8 cellular contexts compared by ENCODE assay signal in the genomic region with DNA sequence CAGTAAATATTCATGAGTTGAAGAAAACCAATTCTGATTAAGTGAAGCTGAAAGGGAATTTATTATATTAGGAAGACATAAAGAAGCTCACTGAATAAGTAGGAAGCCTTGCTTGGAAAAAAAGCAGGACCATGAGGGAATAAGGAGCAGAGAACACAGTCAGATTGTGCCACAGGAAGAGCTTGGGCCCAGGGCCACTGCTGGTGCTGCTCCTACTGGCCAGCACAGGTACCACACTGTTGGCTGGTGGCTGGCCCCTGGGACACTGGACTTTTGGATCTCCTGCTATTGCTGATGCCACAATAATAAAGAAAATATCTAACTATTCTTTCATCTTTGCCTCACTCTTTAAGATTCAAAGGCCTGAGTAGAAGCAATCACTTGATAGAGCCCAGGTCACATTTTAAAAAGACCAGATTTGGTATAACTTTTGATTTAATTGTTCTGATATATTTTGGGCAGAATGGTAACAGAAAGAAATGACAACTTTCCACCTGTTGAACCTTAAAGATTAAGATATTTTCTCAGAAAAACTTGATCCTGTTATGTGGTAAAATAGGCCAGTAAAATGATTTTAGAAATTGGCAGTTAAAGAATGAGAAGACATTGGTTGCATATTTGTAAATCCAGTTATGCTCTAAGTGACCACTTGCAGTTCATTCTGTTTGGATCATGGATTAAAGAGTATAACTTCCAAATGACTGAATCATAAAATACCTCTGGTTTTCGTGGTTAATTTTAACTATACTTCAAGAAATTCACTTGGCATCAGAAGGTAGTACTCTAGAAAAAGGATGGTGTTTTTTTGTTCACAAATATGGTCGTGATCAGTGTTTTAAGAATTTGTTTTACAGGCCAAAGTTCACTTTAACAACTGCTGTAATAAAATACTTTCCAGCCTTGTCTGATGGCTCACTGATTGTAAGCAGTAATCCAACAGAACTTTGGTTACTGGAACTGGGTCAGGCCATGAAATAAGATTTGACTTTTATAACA.
DNase-seq lines count a peak whose midpoint lies in the region; ATAC-seq and TF ChIP-seq lines count a peak whose summit lies in the region.

No MANE protein-coding gene starts in this region.

- peaks cover 16% of the 10 kb centered on the region for H3K36me3 ChIP-seq in DOHH2 (ENCODE audit: control insufficient read depth, low read length)
- no peaks in the 10 kb centered on the region for H3K36me3 ChIP-seq in HCT116 (ENCODE audit: control insufficient read depth in 1 of 2, insufficient read depth in 2 of 2, low read length in 2 of 2)
- H3K36me3 ChIP-seq in Peyer's patch = peaks cover 0 to 7% (median 0%) of the 10 kb centered on the region in 3 donors
- no peaks in the 10 kb centered on the region for H3K36me3 ChIP-seq in cardiac muscle cell

- no peak overlapping the region for H3K4me2 ChIP-seq in DOHH2 (ENCODE audit: low read length)
- H3K4me2 ChIP-seq in HCT116 (ENCODE audit: low read length) = no peak overlapping the region

- H4K20me1 ChIP-seq in DOHH2 (ENCODE audit: control insufficient read depth, insufficient read depth, low read depth, low read length) = no peaks in the 10 kb centered on the region
- no peaks in the 10 kb centered on the region for H4K20me1 ChIP-seq in HCT116 (ENCODE audit: insufficient read depth)

- no peaks in the 10 kb centered on the region for H3K79me2 ChIP-seq in DOHH2 (ENCODE audit: control insufficient read depth, low read length)
- no peaks in the 10 kb centered on the region for H3K79me2 ChIP-seq in HCT116 (ENCODE audit: insufficient read depth, low read length)

- no peak overlapping the region for H3K27ac ChIP-seq in DOHH2 (ENCODE audit: low read depth, low read length)
- H3K27ac ChIP-seq in HCT116 (ENCODE audit: low read depth, low read length) = no peak overlapping the region
- H3K27ac ChIP-seq in Peyer's patch = peak overlapping the region in 2 of 4 donors; percentile 29 to 51
- peak overlapping the region; percentile 27 for H3K27ac ChIP-seq in cardiac muscle cell

- POLR2A ChIA-PET in HCT116 (lab: Charles Lee) = no interaction called here

- TF ChIP-seq CTCF in DOHH2 (IDR thresholded peaks at IDR 0.05; ENCODE audit: low read depth, low read length, poor library complexity, severe bottlenecking) (peak; percentile 39), HCT116 (IDR thresholded peaks at IDR 0.05 in 2 of 3, conservative IDR thresholded peaks at IDR 0.05 in 1 of 3; ENCODE audit: borderline replicate concordance in 1 of 3, insufficient read depth in 1 of 3, low read depth in 2 of 3, low read length in 2 of 3) (peak in 2 of 3 experiments; percentile 73 to 82; a peak in 4 of 6 replicates), Peyer's patch (IDR thresholded peaks at IDR 0.05) (peak in 4 of 6 experiments; percentile 39 to 62 (median 60)), cardiac muscle cell (IDR thresholded peaks at IDR 0.05; ENCODE audit: low read depth, low read length) (peak; percentile 54)

- no peak for TF ChIP-seq POLR2A in HCT116 (IDR thresholded peaks at IDR 0.05; ENCODE audit: borderline replicate concordance, extremely low read depth, insufficient read depth, insufficient read length)
- no peak for TF ChIP-seq POLR2A in Peyer's patch (IDR thresholded peaks at IDR 0.05)

- CTCF ChIA-PET in HCT116 (lab: Charles Lee) = interaction anchor here (0.6 to 1.4 kb wide), 3 partner anchors 9 to 197 kb away, joined by 3 read pairs; no protein-coding TSS in a partner anchor

- RAD21 ChIA-PET in HCT116 (lab: Charles Lee; ENCODE audit: low non-redundant PET in 1 of 2, low total read pairs in 2 of 2, uncharacterized antibody in 2 of 2, unreplicated experiment in 2 of 2) = no interaction called here

- H3K9me3 ChIP-seq in DOHH2 (ENCODE audit: control insufficient read depth, insufficient read depth, low read length) = no peaks in the 10 kb centered on the region
- H3K9me3 ChIP-seq in HCT116 (ENCODE audit: control insufficient read depth in 1 of 2, insufficient read depth in 1 of 2, low read depth in 1 of 2, low read length in 2 of 2) = no peaks in the 10 kb centered on the region
- no peaks in the 10 kb centered on the region for H3K9me3 ChIP-seq in Peyer's patch
- H3K9me3 ChIP-seq in cardiac muscle cell (ENCODE audit: low read depth) = no peaks in the 10 kb centered on the region

- H3K4me3 ChIP-seq in DOHH2 (ENCODE audit: low read length) (no peak overlapping the region), HCT116 (replicated peaks in 1 of 2; ENCODE audit: low read depth in 1 of 2, low read length in 2 of 2) (no peak overlapping the region), Peyer's patch (no peak overlapping the region), cardiac muscle cell (no peak overlapping the region)

- peak; percentile 99 for ATAC-seq in HCT116

- H3K9me2 ChIP-seq in DOHH2 (replicated peaks; ENCODE audit: control insufficient read depth, low read length) (no peaks in the 10 kb centered on the region), HCT116 (ENCODE audit: insufficient read depth) (no peaks in the 10 kb centered on the region)

- DNase-seq in HCT116 (ENCODE audit: low read depth, low spot score) = no peak
- peak in 2 of 3 donors; percentile 58 to 67 for DNase-seq in Peyer's patch
- peak; percentile 14 to 74 for DNase-seq in cardiac muscle cell (ENCODE audit: low read depth in 1 of 2, low spot score in 1 of 2)
- peak; percentile 74 for DNase-seq in stromal cell of bone marrow (ENCODE audit: low read depth)
- DNase-seq in hypothalamus (lab: John Stamatoyannopoulos, UW) = no peak
- no peak for DNase-seq in NCI-H1436 treated with DMSO at 0.1 percent for 48 hours (lab: John Stamatoyannopoulos, UW)
- no peak for DNase-seq in activated T-cell treated with anti-CD3 and anti-CD28 coated beads, Interleukin-2, amount 50 U/mL, for 1 hour

- H3K27me3 ChIP-seq in DOHH2 (ENCODE audit: control insufficient read depth, low read length) = no peaks in the 10 kb centered on the region
- H3K27me3 ChIP-seq in HCT116 (ENCODE audit: insufficient read depth, low read length) = no peaks in the 10 kb centered on the region
- H3K27me3 ChIP-seq in Peyer's patch = no peaks in the 10 kb centered on the region
- H3K27me3 ChIP-seq in cardiac muscle cell = no peaks in the 10 kb centered on the region

- peaks cover 43% of the 10 kb centered on the region for H3K4me1 ChIP-seq in DOHH2 (ENCODE audit: control insufficient read depth, low read length)
- peaks cover 0 to 7% of the 10 kb centered on the region in 2 experiments; a peak in 1 of 4 replicates for H3K4me1 ChIP-seq in HCT116 (ENCODE audit: control insufficient read depth in 1 of 2, insufficient read depth in 2 of 2, low read length in 2 of 2)
- H3K4me1 ChIP-seq in Peyer's patch = peaks cover 0 to 15% (median 2%) of the 10 kb centered on the region in 4 donors
- peaks cover 12% of the 10 kb centered on the region for H3K4me1 ChIP-seq in cardiac muscle cell (ENCODE audit: low read depth)

- no TSS peak for BruUV-seq in HCT116 (replicated peaks; lab: Mats Ljungman, UMichigan)

- intact Hi-C loops in HCT116 (cut with micrococcal nuclease) = no loop called here

- no peak overlapping the region for H2AFZ ChIP-seq in HCT116 (ENCODE audit: low read depth, low read length, poor library complexity, severe bottlenecking)

- peak; percentile 26 for TF ChIP-seq RAD21 in HCT116 (IDR thresholded peaks at IDR 0.05; ENCODE audit: low read depth)

- no peak overlapping the region for H3K9ac ChIP-seq in HCT116 (ENCODE audit: low read length)

- H3F3A ChIP-seq in DOHH2 (ENCODE audit: control insufficient read depth, insufficient read depth) = peaks cover 2% of the 10 kb centered on the region

TF ChIP-seq in HCT116, 20 proteins besides CTCF, POLR2A, EP300 and RAD21:
- TF ChIP-seq, protein P1, sequence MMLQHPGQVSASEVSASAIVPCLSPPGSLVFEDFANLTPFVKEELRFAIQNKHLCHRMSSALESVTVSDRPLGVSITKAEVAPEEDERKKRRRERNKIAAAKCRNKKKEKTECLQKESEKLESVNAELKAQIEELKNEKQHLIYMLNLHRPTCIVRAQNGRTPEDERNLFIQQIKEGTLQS (IDR thresholded peaks at IDR 0.05) = no peak
- TF ChIP-seq POLR2AphosphoS5 (IDR thresholded peaks at IDR 0.05; ENCODE audit: low read depth, low read length) (no peak), SIN3A (IDR thresholded peaks at IDR 0.05; ENCODE audit: low read depth) (no peak), ZFX (IDR thresholded peaks at IDR 0.05) (no peak)
- TF ChIP-seq, protein P2, sequence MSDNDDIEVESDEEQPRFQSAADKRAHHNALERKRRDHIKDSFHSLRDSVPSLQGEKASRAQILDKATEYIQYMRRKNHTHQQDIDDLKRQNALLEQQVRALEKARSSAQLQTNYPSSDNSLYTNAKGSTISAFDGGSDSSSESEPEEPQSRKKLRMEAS (IDR thresholded peaks at IDR 0.05) = no peak
TF ChIP-seq in HCT116: peak in this region for 0.

Comparison
In these comparisons a context has a peak if more than half of its experiments do, and no peak if none do; other contexts are left out.
1. DNase-seq: peak in Peyer's patch (2 of 3), cardiac muscle cell (2 of 2) and stromal cell of bone marrow (single experiment); none in HCT116 (single experiment), hypothalamus (0 of 51), NCI-H1436 treated with DMSO at 0.1 percent for 48 hours (single experiment) and activated T-cell treated with anti-CD3 and anti-CD28 coated beads, Interleukin-2, amount 50 U/mL, for 1 hour (single experiment).
2. Peak in every context shown above with its lines, with median percentiles within 50 percentile points of each other: CTCF ChIP-seq.